Comparison of ENCODE assay signal across 8 cellular contexts in the genomic region with DNA sequence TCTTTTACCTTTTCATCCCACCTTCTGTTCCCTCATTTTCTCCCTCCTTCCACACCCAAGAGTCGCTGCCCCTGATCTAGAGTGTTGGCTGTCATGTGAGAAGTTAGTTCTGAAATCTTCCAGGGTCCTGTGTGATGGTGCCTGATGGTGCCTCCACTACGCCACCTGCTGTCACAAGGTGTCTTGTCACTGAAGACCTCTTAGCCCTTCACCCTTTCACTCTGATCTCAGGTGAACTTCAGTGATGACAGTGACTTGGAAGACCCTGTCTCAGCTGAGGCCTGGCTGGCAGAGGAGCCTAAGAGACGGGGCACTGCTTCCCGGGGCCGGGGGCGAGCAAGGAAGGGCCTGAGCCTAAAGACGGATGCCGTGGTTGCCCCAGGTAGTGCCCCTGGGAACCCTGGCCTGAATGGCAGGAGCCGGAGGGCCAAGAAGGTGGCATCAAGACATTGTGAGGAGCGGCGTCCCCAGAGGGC. TPM values are rescaled to one million over a fixed set of nuclear protein-coding genes. Genes with fewer than 3 reads are reported as not detected.
A peak's percentile ranks its signal among the peaks of the same experiment; 100 is the strongest.
DNase-seq lines count a peak whose midpoint lies in the region; ATAC-seq and TF ChIP-seq lines count a peak whose summit lies in the region.

No MANE protein-coding gene starts in this region.

- peak; percentile 96 for TF ChIP-seq CTCF in 22Rv1 (IDR thresholded peaks at IDR 0.05)
- TF ChIP-seq CTCF in GM12874 (IDR thresholded peaks at IDR 0.05; ENCODE audit: insufficient read depth, low read depth, low read length): peak; percentile 71
- TF ChIP-seq CTCF in natural killer cell (IDR thresholded peaks at IDR 0.05): peak; percentile 62

- no peak overlapping the region for H3K27ac ChIP-seq in 22Rv1

- DNase-seq in NCI-H82 (lab: John Stamatoyannopoulos, UW): peak; percentile 79
- DNase-seq in activated T-cell treated with anti-CD3 and anti-CD28 coated beads for 4 hours: peak; percentile 63
- peak; percentile 62 for DNase-seq in natural killer cell
- DNase-seq in stromal cell of bone marrow (ENCODE audit: low read depth): peak; percentile 36

- ATAC-seq in esophagus mucosa (peak; percentile 58), natural killer cell (peak; percentile 77 to 95 (median 92)), HG03378 (IDR thresholded peaks at IDR 0.05; ENCODE audit: unreplicated experiment) (no peak)

- H3K27me3 Mint-ChIP-seq in natural killer cell (ENCODE audit: low read depth in 2 of 2): no peaks in the 10 kb centered on the region

- H3K4me3 Mint-ChIP-seq in natural killer cell: no peak overlapping the region

- no peaks in the 10 kb centered on the region for H3K9me3 Mint-ChIP-seq in natural killer cell

- intact Hi-C loops in natural killer cell (cut with micrococcal nuclease): loop anchor here (1.0 kb wide), 2 partner anchors 74 to 128 kb away; no protein-coding TSS in a partner anchor

- peak overlapping the region in 1 of 2 donors; percentile 60 for H3K27ac Mint-ChIP-seq in natural killer cell

- no peaks in the 10 kb centered on the region for H3K36me3 Mint-ChIP-seq in natural killer cell

- H3K4me1 Mint-ChIP-seq in natural killer cell: peaks cover 7 to 8% of the 10 kb centered on the region in 2 donors

RNA-seq across cellular contexts. Expression of a gene that starts 7.6 kb away (rescaled TPM):
- total RNA-seq in esophagus mucosa: 306 TPM
- total RNA-seq in natural killer cell: 100 to 1,000 TPM; 365 to 450 (median 439) TPM

RNA-seq across cellular contexts. Expression of a gene that starts 11.7 kb away (rescaled TPM):
- 30.2 TPM for total RNA-seq in esophagus mucosa
- total RNA-seq in natural killer cell: 10 to 100 TPM; 22.8 to 30.6 (median 28.1) TPM

RNA-seq across cellular contexts. Expression of a gene that starts 19.7 kb away (rescaled TPM):
- 33.8 TPM for total RNA-seq in esophagus mucosa
- 1 to 10 TPM; 1.9 to 5.8 (median 3.1) TPM for total RNA-seq in natural killer cell

RNA-seq across cellular contexts. Expression of a gene that starts 33.6 kb away (rescaled TPM):
- total RNA-seq in esophagus mucosa (28.5 TPM), natural killer cell (10 to 100 TPM; 34.3 to 50.4 (median 45.0) TPM)

RNA-seq across cellular contexts. Expression of a gene that starts 48.4 kb away (rescaled TPM):
- total RNA-seq in esophagus mucosa (not detected), natural killer cell (under 1 TPM in 1 of 3 donors, not detected in 2; 0.07 TPM)
